Comparison of ENCODE assay signal across 9 cellular contexts in genomic region chr2:101741775-101742520, GRCh38. TPM values are rescaled to one million over a fixed set of nuclear protein-coding genes. Genes with fewer than 3 reads are reported as not detected.
DNase-seq lines count a peak whose midpoint lies in the region; ATAC-seq and TF ChIP-seq lines count a peak whose summit lies in the region.
"Had no signal": no experiment of that assay in that cellular context is flagged by ENCODE, and none has a peak within 500 bp of the region (broad histone marks: within the 10 kb centered on the region; RNA-seq: fewer than 3 reads in every experiment).

No MANE protein-coding gene starts in this region.

- peak overlapping the region; percentile 58 for H3K4me2 ChIP-seq in GM23248 (ENCODE audit: unreplicated experiment)

- H3K79me2 ChIP-seq in GM23248 (ENCODE audit: insufficient read depth), result peaks cover 95% of the 10 kb centered on the region

- H3K9me2 ChIP-seq in GM23248 (ENCODE audit: insufficient read depth), result no peaks in the 10 kb centered on the region

- CTCF ChIA-PET in WTC11 (lab: Charles Lee), result interaction anchor here (0.6 to 1.7 kb wide), 14 partner anchors 9 to 400 kb away, joined by 3 to 12 read pairs (median 4); no protein-coding TSS in a partner anchor

- H3K4me3 ChIP-seq in GM23248, result no peak overlapping the region

- TF ChIP-seq CTCF in WTC11 (IDR thresholded peaks at IDR 0.05), result no peak

- no peak overlapping the region for H3K9ac ChIP-seq in GM23248

- H3K36me3 Mint-ChIP-seq in WTC11, result no peaks in the 10 kb centered on the region; the same call in 1 of the 2 replicates

- POLR2A ChIA-PET in WTC11 (lab: Charles Lee), result interaction anchor here (1.1 to 1.3 kb wide), 2 partner anchors 10 to 16 kb away, joined by 3 read pairs; no protein-coding TSS in a partner anchor

- DNase-seq in GM23248 (no peak), WTC11 (ENCODE audit: low spot score) (peak; percentile 27), left ventricle myocardium superior (no peak), retina (peak; percentile 24), HuH-7 (ENCODE audit: low spot score) (no peak), posterior vena cava (ENCODE audit: low spot score) (no peak)
- DNase-seq: OCI-M1 had no signal

- H3K27me3 ChIP-seq in GM23248 (replicated peaks; ENCODE audit: insufficient read depth), result no peaks in the 10 kb centered on the region

- H3K27me3 Mint-ChIP-seq in WTC11 (ENCODE audit: low read depth), result no peaks in the 10 kb centered on the region

- H3K9me3 ChIP-seq in GM23248 (ENCODE audit: low read depth), result no peaks in the 10 kb centered on the region

- 0 out of 2 replicates have a peak overlapping the region, but pooled peaks have one; percentile 9 for H3K27ac ChIP-seq in GM23248

- peaks cover 29% of the 10 kb centered on the region for H4K20me1 ChIP-seq in GM23248 (ENCODE audit: insufficient read depth)

- peak overlapping the region; percentile 49 for H3K4me3 Mint-ChIP-seq in WTC11

- H3F3A ChIP-seq in GM23248 (ENCODE audit: insufficient read depth), result peaks cover 68% of the 10 kb centered on the region

- intact Hi-C loops in left ventricle myocardium superior (cut with micrococcal nuclease) (no loop called here), posterior vena cava (cut with DNase I) (no loop called here)

- in situ Hi-C loops in GM23248 (cut with MboI), result no loop called here

- peaks cover 87% of the 10 kb centered on the region for H3K4me1 Mint-ChIP-seq in WTC11

- 64 to 66% methylated on average over 9 of the region's 9 CpGs for WGBS in GM23248 (ENCODE audit: low coverage in 1 of 2, low lambda C conversion rate in 2 of 2, missing lambda C conversion rate in 2 of 2), 2 experiments

- H3K9me3 Mint-ChIP-seq in WTC11, result peaks cover 2% of the 10 kb centered on the region; the same call in 1 of the 2 replicates

- peaks cover 80% of the 10 kb centered on the region for H3K4me1 ChIP-seq in GM23248 (ENCODE audit: insufficient read depth)

- no peak overlapping the region for H2AFZ ChIP-seq in GM23248

- no peaks in the 10 kb centered on the region for H3K36me3 ChIP-seq in GM23248 (ENCODE audit: low read depth)

- ATAC-seq in WTC11 (peak; percentile 95), left ventricle myocardium superior (peak; percentile 24), GM19467 (IDR thresholded peaks at IDR 0.05; ENCODE audit: unreplicated experiment) (no peak), HG03342 (IDR thresholded peaks at IDR 0.05; ENCODE audit: unreplicated experiment) (no peak)

- H3K27ac Mint-ChIP-seq in WTC11, result peak overlapping the region; percentile 97

TF ChIP-seq in WTC11, 78 proteins besides CTCF, POLR2A, EP300 and RAD21:
- no peak for TF ChIP-seq ARID4B (CRISPR knock-in tag; IDR thresholded peaks at IDR 0.05; ENCODE audit: borderline replicate concordance)
- TF ChIP-seq E2F5 (CRISPR knock-in tag; IDR thresholded peaks at IDR 0.05), result no peak
- no peak for TF ChIP-seq FOXP1 (CRISPR knock-in tag; IDR thresholded peaks at IDR 0.05; ENCODE audit: borderline replicate concordance)
- TF ChIP-seq ZNF232 (CRISPR knock-in tag; IDR thresholded peaks at IDR 0.05), result no peak
- no peak for TF ChIP-seq SMAD4 (CRISPR knock-in tag; IDR thresholded peaks at IDR 0.05)

RNA-seq across cellular contexts. Expression of gene MAP4K4, which starts 44.4 kb away (rescaled TPM):
- 107 and 115 TPM in 2 replicates for total RNA-seq in GM23248 (2014; rRNA removed; shearing (Covaris generic))
- polyA plus RNA-seq in GM23248 (2016; fragmentation: Nextera tagmentation; extraction: Ambion mirVana), result 19.9 and 20.3 TPM in 2 replicates
- 82.6 to 112 TPM (median 87.3 TPM) in 3 replicates for total RNA-seq in WTC11 (2021)
- total RNA-seq in left ventricle myocardium superior, result 99.5 TPM
- 10 to 100 TPM; 53.5 to 75.8 TPM for total RNA-seq in posterior vena cava

Comparison
In these comparisons a context has a peak if more than half of its experiments do, and no peak if none do; other contexts are left out.
1. DNase-seq: peak in WTC11 (single experiment) and retina (single experiment); none in GM23248 (single experiment), left ventricle myocardium superior (single experiment), HuH-7 (single experiment) and posterior vena cava (single experiment).
2. ATAC-seq: peak in WTC11 (single experiment) and left ventricle myocardium superior (single experiment); none in GM19467 (single experiment) and HG03342 (single experiment).